9 cellular contexts compared by ENCODE assay signal in the genomic region with DNA sequence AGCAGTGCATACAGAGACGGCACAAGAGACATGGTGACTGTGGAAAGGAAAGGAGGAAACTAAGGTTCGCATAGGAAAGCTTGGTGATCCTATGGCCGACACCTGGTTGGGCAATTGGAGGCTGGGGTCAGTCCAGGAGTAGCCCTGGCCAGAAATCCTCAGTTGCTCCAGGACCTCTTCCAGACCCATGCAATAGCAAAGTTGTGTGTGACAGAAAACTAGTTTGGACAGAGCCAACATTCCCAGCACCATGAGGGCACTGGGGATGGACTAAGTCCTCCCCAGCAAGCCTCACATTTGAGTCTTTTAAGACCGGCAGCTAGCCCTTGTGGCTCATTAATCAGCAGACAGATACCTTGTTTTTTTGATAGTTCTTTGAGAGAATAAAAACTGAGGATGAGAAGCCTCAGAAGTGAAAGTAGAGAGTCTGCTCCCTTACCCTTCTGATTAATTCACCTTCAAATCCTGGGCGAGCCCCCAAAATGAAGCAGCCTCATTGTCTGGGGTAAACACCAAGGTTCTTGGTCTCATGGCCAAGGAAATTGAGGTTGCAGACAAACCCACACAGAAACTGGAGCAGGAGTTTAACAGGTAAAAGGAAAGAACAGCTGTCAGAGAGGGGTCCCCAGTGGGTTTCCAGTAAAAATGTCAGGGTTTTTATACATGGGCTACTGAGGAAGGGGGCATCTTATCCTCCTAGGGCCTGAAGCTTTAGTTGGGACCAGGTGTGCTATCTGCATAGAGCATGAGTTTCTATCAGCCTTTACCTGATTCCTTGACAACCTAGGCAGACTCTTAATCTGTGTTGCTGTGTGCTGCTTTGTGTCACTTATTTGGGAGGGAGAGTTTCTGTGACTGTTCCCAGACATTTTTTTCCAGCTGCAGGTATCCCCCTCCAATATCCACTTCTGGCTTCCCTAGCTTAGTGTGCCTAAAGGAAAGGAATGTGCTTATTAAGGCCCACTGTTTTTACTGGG. TPM values are rescaled to one million over a fixed set of nuclear protein-coding genes. Genes with fewer than 3 reads are reported as not detected.
DNase-seq lines count a peak whose midpoint lies in the region; ATAC-seq and TF ChIP-seq lines count a peak whose summit lies in the region.
"Had no signal": no experiment of that assay in that cellular context is flagged by ENCODE, and none has a peak within 500 bp of the region (broad histone marks: within the 10 kb centered on the region; RNA-seq: fewer than 3 reads in every experiment).

No MANE protein-coding gene starts in this region.

- peaks cover 0 to 34% (median 32%) of the 10 kb centered on the region in 4 donors for H3K9me3 ChIP-seq in esophagus muscularis mucosa

- TF ChIP-seq EP300 in esophagus muscularis mucosa (IDR thresholded peaks at IDR 0.05) = no peak

- H3K27me3 ChIP-seq in esophagus muscularis mucosa = no peaks in the 10 kb centered on the region

- intact Hi-C loops in esophagus muscularis mucosa (cut with DNase I) = no loop called here

- peak overlapping the region; percentile 29 for H3K4me3 Mint-ChIP-seq in activated naive CD8-positive, alpha-beta T cell treated with anti-CD3 and anti-CD28 coated beads for 36 hours

- H3K27ac Mint-ChIP-seq in activated naive CD8-positive, alpha-beta T cell treated with anti-CD3 and anti-CD28 coated beads for 36 hours = peak overlapping the region; percentile 82

- peaks cover 49% of the 10 kb centered on the region for H3K9me3 Mint-ChIP-seq in activated naive CD8-positive, alpha-beta T cell treated with anti-CD3 and anti-CD28 coated beads for 36 hours

- peaks cover 80% of the 10 kb centered on the region for H3K36me3 Mint-ChIP-seq in activated naive CD8-positive, alpha-beta T cell treated with anti-CD3 and anti-CD28 coated beads for 36 hours

- peaks cover 0 to 15% (median 5%) of the 10 kb centered on the region in 4 donors for H3K36me3 ChIP-seq in esophagus muscularis mucosa

- TF ChIP-seq CTCF in esophagus muscularis mucosa (IDR thresholded peaks at IDR 0.05) = no peak

- no peak overlapping the region for H3K4me3 ChIP-seq in esophagus muscularis mucosa
- H3K4me3 ChIP-seq: skin epidermis had no signal

- TF ChIP-seq POLR2A in GM18505 (IDR thresholded peaks at IDR 0.05; ENCODE audit: borderline replicate concordance, extremely low read depth, insufficient read depth, insufficient read length) (peak; percentile 20), esophagus muscularis mucosa (IDR thresholded peaks at IDR 0.05; ENCODE audit: low read depth) (no peak)

- ATAC-seq in GM18505 (IDR thresholded peaks at IDR 0.05; ENCODE audit: unreplicated experiment) = no peak
- ATAC-seq in HG02763 (IDR thresholded peaks at IDR 0.05; ENCODE audit: unreplicated experiment) = no peak
- ATAC-seq in HG03025 (IDR thresholded peaks at IDR 0.05; ENCODE audit: low FRiP score, unreplicated experiment) = no peak

- no peak overlapping the region for H3K27ac ChIP-seq in esophagus muscularis mucosa (replicated peaks in 1 of 4)
- H3K27ac ChIP-seq: skin epidermis had no signal

- DNase-seq in SK-N-DZ (ENCODE audit: low spot score) = peak; percentile 6
- peak; percentile 63 for DNase-seq in activated naive CD8-positive, alpha-beta T cell treated with anti-CD3 and anti-CD28 coated beads for 36 hours
- DNase-seq in stimulated activated CD4-positive, alpha-beta T cell treated with anti-CD3 and anti-CD28 coated beads, Interleukin-15, amount 100 ng/mL, for 48 hours (ENCODE audit: low read depth in 2 of 2) = peak; percentile 33 to 48
- no peak for DNase-seq in esophagus muscularis mucosa (ENCODE audit: extremely low spot score)
- DNase-seq in mucosa of gallbladder (ENCODE audit: low spot score) = no peak

- 75% methylated on average over 5 of the region's 5 CpGs for WGBS in esophagus muscularis mucosa

- H3K4me1 ChIP-seq in esophagus muscularis mucosa = no peaks in the 10 kb centered on the region

- H3K4me1 Mint-ChIP-seq in activated naive CD8-positive, alpha-beta T cell treated with anti-CD3 and anti-CD28 coated beads for 36 hours = peaks cover 15% of the 10 kb centered on the region

- no peaks in the 10 kb centered on the region for H3K27me3 Mint-ChIP-seq in activated naive CD8-positive, alpha-beta T cell treated with anti-CD3 and anti-CD28 coated beads for 36 hours

RNA-seq across cellular contexts. Expression of a gene that starts 39.1 kb away (rescaled TPM):
- 8.2 and 10.9 TPM in 2 replicates for polyA plus RNA-seq in SK-N-DZ (2014; cell fraction: cytosol; rRNA removed)
- polyA plus RNA-seq in SK-N-DZ (2014; cell fraction: nucleus; rRNA removed) = 4.0 and 4.4 TPM in 2 replicates
- total RNA-seq in activated naive CD8-positive, alpha-beta T cell treated with anti-CD3 and anti-CD28 coated beads for 36 hours = 100 to 1,000 TPM; 151 to 157 TPM
- 10 to 100 TPM in 1 of 4 donors, 1 to 10 TPM in 3; 6.9 to 24.2 (median 9.4) TPM for total RNA-seq in esophagus muscularis mucosa
- 24.0 TPM for total RNA-seq in mucosa of gallbladder

Comparison
In these comparisons a context has a peak if more than half of its experiments do, and no peak if none do; other contexts are left out.
1. DNase-seq: peak in SK-N-DZ (single experiment), activated naive CD8-positive, alpha-beta T cell treated with anti-CD3 and anti-CD28 coated beads for 36 hours (single experiment) and stimulated activated CD4-positive, alpha-beta T cell treated with anti-CD3 and anti-CD28 coated beads, Interleukin-15, amount 100 ng/mL, for 48 hours (2 of 2); none in esophagus muscularis mucosa (single experiment) and mucosa of gallbladder (single experiment).